In the genomic region with DNA sequence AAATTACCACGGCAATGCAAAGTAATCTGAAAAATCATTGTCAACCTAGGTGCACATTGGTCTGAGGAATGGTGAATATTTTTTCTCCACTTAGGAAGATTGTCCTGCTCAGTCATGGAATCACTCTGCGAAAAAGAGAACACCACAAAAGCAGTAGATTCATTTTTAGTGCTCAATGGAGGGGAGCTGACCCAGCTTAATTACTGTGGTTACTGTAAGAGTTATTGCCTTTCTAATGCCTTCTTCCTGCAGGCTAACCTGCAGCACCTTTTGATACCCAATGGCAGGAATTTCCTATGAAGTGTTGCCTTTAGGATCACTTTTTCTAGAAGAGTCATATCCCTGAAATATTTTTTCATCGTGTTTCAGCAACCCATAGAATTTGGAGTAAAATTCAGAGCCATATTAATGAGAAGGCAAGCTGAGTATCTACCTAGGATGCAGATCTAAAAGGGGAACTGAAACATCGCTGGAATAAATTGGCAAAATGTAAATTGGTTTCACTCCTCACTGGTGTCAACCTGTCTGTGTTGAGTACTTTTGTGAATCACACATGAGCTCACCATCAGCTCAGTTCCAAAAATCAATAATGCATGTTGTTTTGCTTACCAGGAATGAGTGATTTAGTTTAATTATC, we compare ENCODE assay signal across 16 cellular contexts.
DNase-seq lines count a peak whose midpoint lies in the region; ATAC-seq and TF ChIP-seq lines count a peak whose summit lies in the region.
"Had no signal": no experiment of that assay in that cellular context is flagged by ENCODE, and none has a peak within 500 bp of the region (broad histone marks: within the 10 kb centered on the region; RNA-seq: fewer than 3 reads in every experiment).

No MANE protein-coding gene starts in this region.

- no peak overlapping the region for H3K27ac Mint-ChIP-seq in glutamatergic neuron (ENCODE audit: unreplicated experiment)
- no peak overlapping the region for H3K27ac Mint-ChIP-seq in CD14-positive monocyte

- no peak overlapping the region for H3K4me3 Mint-ChIP-seq in glutamatergic neuron (ENCODE audit: unreplicated experiment)
- no peak overlapping the region for H3K4me3 Mint-ChIP-seq in CD14-positive monocyte

- H3K36me3 ChIP-seq in left lung (no peaks in the 10 kb centered on the region), esophagus squamous epithelium (no peaks in the 10 kb centered on the region)
- H3K36me3 ChIP-seq: ascending aorta, upper lobe of left lung had no signal

- H3K4me1 Mint-ChIP-seq in glutamatergic neuron (ENCODE audit: low read depth, unreplicated experiment) (peaks cover 5% of the 10 kb centered on the region), CD14-positive monocyte (no peaks in the 10 kb centered on the region)

- H3K9me3 ChIP-seq in left lung (peaks cover 0 to 6% of the 10 kb centered on the region in 2 donors), esophagus squamous epithelium (no peaks in the 10 kb centered on the region)
- H3K9me3 ChIP-seq: ascending aorta, upper lobe of left lung had no signal

- DNase-seq in NOMO-1 treated with dmso at 0.1 percent for 144 hours (lab: John Stamatoyannopoulos, UW; ENCODE audit: unreplicated experiment), result peak; percentile 50
- no peak for DNase-seq in glutamatergic neuron
- DNase-seq in left lung, result no peak
- DNase-seq in CD14-positive monocyte (ENCODE audit: low spot score), result no peak
- no peak for DNase-seq in esophagus squamous epithelium (lab: John Stamatoyannopoulos, UW)
- DNase-seq: activated CD4-positive, CD25-positive, alpha-beta regulatory T cell; activated T-cell treated with anti-CD3 and anti-CD28 coated beads, Interleukin-2, amount 50 U/mL, for 48 hours; effector CD4-positive, alpha-beta T cell; left ventricle myocardium superior; NCI-H1105; upper lobe of left lung had no signal

- 67 to 78% methylated on average over 4 of the region's 4 CpGs for WGBS in esophagus squamous epithelium, 2 donors

- H3K9me3 Mint-ChIP-seq in glutamatergic neuron (ENCODE audit: unreplicated experiment) (peaks cover 4% of the 10 kb centered on the region), CD14-positive monocyte (peaks cover 0 to 15% (median 4%) of the 10 kb centered on the region in 7 donors)

- H3K36me3 Mint-ChIP-seq in glutamatergic neuron (ENCODE audit: unreplicated experiment) (peaks cover 7% of the 10 kb centered on the region), CD14-positive monocyte (no peaks in the 10 kb centered on the region)

- H3K27ac ChIP-seq in left lung (no peak overlapping the region), esophagus squamous epithelium (no peak overlapping the region)
- H3K27ac ChIP-seq: ascending aorta, upper lobe of left lung had no signal

- H3K4me3 ChIP-seq in left lung (no peak overlapping the region), esophagus squamous epithelium (no peak overlapping the region)
- H3K4me3 ChIP-seq: ascending aorta, smooth muscle cell, upper lobe of left lung had no signal

- TF ChIP-seq POLR2A in GM18505 (IDR thresholded peaks at IDR 0.05; ENCODE audit: borderline replicate concordance, extremely low read depth, insufficient read depth, insufficient read length) (no peak), esophagus squamous epithelium (IDR thresholded peaks at IDR 0.05) (no peak)

- TF ChIP-seq CTCF in glutamatergic neuron (IDR thresholded peaks at IDR 0.05; ENCODE audit: partially characterized antibody, unreplicated experiment) (no peak), left lung (IDR thresholded peaks at IDR 0.05) (no peak), CD14-positive monocyte (IDR thresholded peaks at IDR 0.05) (no peak), esophagus squamous epithelium (IDR thresholded peaks at IDR 0.05) (no peak)

- H3K27me3 Mint-ChIP-seq in glutamatergic neuron (ENCODE audit: unreplicated experiment), result peaks cover 1% of the 10 kb centered on the region
- peaks cover 0 to under 1% (median 0%) of the 10 kb centered on the region in 3 donors for H3K27me3 Mint-ChIP-seq in CD14-positive monocyte (ENCODE audit: low read depth in 3 of 3)

- no peaks in the 10 kb centered on the region for H3K27me3 ChIP-seq in left lung
- no peaks in the 10 kb centered on the region for H3K27me3 ChIP-seq in esophagus squamous epithelium
- H3K27me3 ChIP-seq: ascending aorta, upper lobe of left lung had no signal

- ATAC-seq in GM18505 (IDR thresholded peaks at IDR 0.05; ENCODE audit: unreplicated experiment) (peak; percentile 92), GM21423 (IDR thresholded peaks at IDR 0.05; ENCODE audit: unreplicated experiment) (peak; percentile 74), HG03097 (IDR thresholded peaks at IDR 0.05; ENCODE audit: low FRiP score, unreplicated experiment) (peak; percentile 79), left lung (no peak)
- ATAC-seq: left ventricle myocardium superior had no signal

- H3K4me1 ChIP-seq in left lung, result no peaks in the 10 kb centered on the region
- H3K4me1 ChIP-seq in esophagus squamous epithelium, result no peaks in the 10 kb centered on the region
- H3K4me1 ChIP-seq: ascending aorta, upper lobe of left lung had no signal

- intact Hi-C loops in left lung (cut with DNase I), result no loop called here
- intact Hi-C loops in CD14-positive monocyte (cut with micrococcal nuclease), result no loop called here
- intact Hi-C loops in esophagus squamous epithelium (cut with DNase I), result no loop called here
